33 cellular contexts compared by ENCODE assay signal in genomic region chr2:153497938-153498629, GRCh38. TPM values are rescaled to one million over a fixed set of nuclear protein-coding genes. Genes with fewer than 3 reads are reported as not detected.
A peak's percentile ranks its signal among the peaks of the same experiment; 100 is the strongest.
DNase-seq lines count a peak whose midpoint lies in the region; ATAC-seq and TF ChIP-seq lines count a peak whose summit lies in the region.
"Had no signal": no experiment of that assay in that cellular context is flagged by ENCODE, and none has a peak within 500 bp of the region (broad histone marks: within the 10 kb centered on the region; RNA-seq: fewer than 3 reads in every experiment).

No MANE protein-coding gene starts in this region.

- intact Hi-C loops in activated CD4-positive, alpha-beta memory T cell treated with anti-CD3 and anti-CD28 coated beads for 36 hours (cut with micrococcal nuclease) = no loop called here

- no peak overlapping the region for H3K4ac ChIP-seq in neuronal stem cell (ENCODE audit: low read length)

- peak overlapping the region; percentile 72 for H3K18ac ChIP-seq in neuronal stem cell (ENCODE audit: low read length)

- H3K9ac ChIP-seq in neuronal stem cell (ENCODE audit: low read depth, low read length, poor library complexity) = no peak overlapping the region
- H3K9ac ChIP-seq: GM23248 had no signal

- CTCF ChIA-PET in activated CD4-positive, alpha-beta memory T cell treated with anti-CD3 and anti-CD28 coated beads for 36 hours (lab: Charles Lee) = no interaction called here

- H3K27me3 ChIP-seq in neuronal stem cell (ENCODE audit: control insufficient read depth in 3 of 3, insufficient read depth in 3 of 3, low read depth in 1 of 3, low read length in 3 of 3) = no peaks in the 10 kb centered on the region
- H3K27me3 ChIP-seq: Peyer's patch had no signal

- peak; percentile 70 for TF ChIP-seq CTCF in C4-2B (conservative IDR thresholded peaks at IDR 0.05)

- H3K4me3 ChIP-seq in neuronal stem cell (ENCODE audit: low read length in 2 of 2) = no peak overlapping the region
- H3K4me3 ChIP-seq: gastroesophageal sphincter, GM23248, lower lobe of right lung, Peyer's patch, prostate gland had no signal

- no peaks in the 10 kb centered on the region for H3K4me1 Mint-ChIP-seq in activated CD4-positive, alpha-beta memory T cell treated with anti-CD3 and anti-CD28 coated beads for 36 hours (ENCODE audit: low read depth)
- H3K4me1 Mint-ChIP-seq: activated naive CD4-positive, alpha-beta T cell treated with anti-CD3 and anti-CD28 coated beads, Interleukin-2, amount 50 U/mL, for 24 hours; CD14-positive monocyte; naive thymus-derived CD4-positive, alpha-beta T cell had no signal

- no peak overlapping the region for H4K8ac ChIP-seq in neuronal stem cell (ENCODE audit: low read depth, low read length)

- no peaks in the 10 kb centered on the region for H3K27me3 Mint-ChIP-seq in activated CD4-positive, alpha-beta memory T cell treated with anti-CD3 and anti-CD28 coated beads for 36 hours
- H3K27me3 Mint-ChIP-seq: activated naive CD4-positive, alpha-beta T cell treated with anti-CD3 and anti-CD28 coated beads, Interleukin-2, amount 50 U/mL, for 24 hours had no signal

- H3K9me3 ChIP-seq in neuronal stem cell (replicated peaks in 1 of 2; ENCODE audit: control insufficient read depth in 2 of 2, insufficient read depth in 1 of 2, low read depth in 1 of 2, low read length in 2 of 2) = no peaks in the 10 kb centered on the region
- H3K9me3 ChIP-seq: gastroesophageal sphincter, lower lobe of right lung, Peyer's patch, prostate gland had no signal

- peak; percentile 49 for DNase-seq in A172 (ENCODE audit: low spot score)
- peak; percentile 66 for DNase-seq in NCI-H69 (lab: John Stamatoyannopoulos, UW)
- no peak for DNase-seq in neuronal stem cell (ENCODE audit: low spot score)
- no peak for DNase-seq in activated CD4-positive, alpha-beta memory T cell treated with anti-CD3 and anti-CD28 coated beads for 36 hours
- no peak for DNase-seq in activated CD4-positive, alpha-beta T cell treated with anti-CD3 and anti-CD28 coated beads for 1 hour
- DNase-seq in left lobe of liver (ENCODE audit: low spot score) = no peak
- DNase-seq: activated CD4-positive, alpha-beta T cell treated with anti-CD3 and anti-CD28 coated beads for 48 hours; activated CD8-positive, alpha-beta memory T cell treated with anti-CD3 and anti-CD28 coated beads for 24 hours; activated T-cell treated with anti-CD3 and anti-CD28 coated beads for 4 hours; anterior cingulate cortex; Calu3; DND-41; effector CD4-positive, alpha-beta T cell; GF-D8; GM23248; lower lobe of right lung; naive thymus-derived CD4-positive, alpha-beta T cell; NCI-H1417; NCI-H524 treated with DMSO at 0.1 percent for 48 hours; nucleus accumbens; Peyer's patch; SHP77 treated with DMSO at 0.1 percent for 48 hours; stimulated activated CD4-positive, alpha-beta T cell treated with anti-CD3 and anti-CD28 coated beads, Interleukin-4, amount 100 ng/mL, for 4 hours; substantia nigra; T-helper 9 cell; WERI-Rb-1 had no signal

- H2BK15ac ChIP-seq in neuronal stem cell (ENCODE audit: low read length) = no peak overlapping the region

- peak overlapping the region; percentile 34 for H3K23ac ChIP-seq in neuronal stem cell (ENCODE audit: low read depth, low read length, poor library complexity)

- no peaks in the 10 kb centered on the region for H3K9me3 Mint-ChIP-seq in activated CD4-positive, alpha-beta memory T cell treated with anti-CD3 and anti-CD28 coated beads for 36 hours
- H3K9me3 Mint-ChIP-seq: activated naive CD4-positive, alpha-beta T cell treated with anti-CD3 and anti-CD28 coated beads, Interleukin-2, amount 50 U/mL, for 24 hours; activated T-helper 2 cell treated with anti-CD3 and anti-CD28 coated beads, Interferon-gamma antibody, Interleukin-2, Interleukin-4, amounts not matched to agents 10 μg/mL and 5 μg/mL and 100 μg/mL, durations not matched to agents 14 hours and 24 hours and 36 hours; naive thymus-derived CD4-positive, alpha-beta T cell had no signal

- H2BK12ac ChIP-seq in neuronal stem cell (ENCODE audit: low read length) = no peak overlapping the region

- H3K4me3 Mint-ChIP-seq in activated CD4-positive, alpha-beta memory T cell treated with anti-CD3 and anti-CD28 coated beads for 36 hours = no peak overlapping the region
- H3K4me3 Mint-ChIP-seq: activated naive CD4-positive, alpha-beta T cell treated with anti-CD3 and anti-CD28 coated beads, Interleukin-2, amount 50 U/mL, for 24 hours; CD14-positive monocyte; naive thymus-derived CD4-positive, alpha-beta T cell had no signal

- H3K36me3 ChIP-seq in neuronal stem cell (replicated peaks in 1 of 2; ENCODE audit: control insufficient read depth in 2 of 2, insufficient read depth in 2 of 2, low read length in 2 of 2) = no peaks in the 10 kb centered on the region
- H3K36me3 ChIP-seq: gastroesophageal sphincter, lower lobe of right lung, Peyer's patch, prostate gland, WERI-Rb-1 had no signal

- H2BK120ac ChIP-seq in neuronal stem cell (ENCODE audit: low read depth, low read length) = no peak overlapping the region

- H2AFZ ChIP-seq in neuronal stem cell (ENCODE audit: low read length) = no peak overlapping the region
- H2AFZ ChIP-seq: GM23248 had no signal

- H3K79me1 ChIP-seq in neuronal stem cell (ENCODE audit: low read depth, low read length) = no peaks in the 10 kb centered on the region

- no peak overlapping the region for H2BK5ac ChIP-seq in neuronal stem cell (ENCODE audit: low read length)

- H4K91ac ChIP-seq in neuronal stem cell (ENCODE audit: low read depth, low read length, poor library complexity) = no peak overlapping the region

- H3K14ac ChIP-seq in neuronal stem cell (ENCODE audit: low read length) = no peak overlapping the region

- POLR2A ChIA-PET in activated CD4-positive, alpha-beta memory T cell treated with anti-CD3 and anti-CD28 coated beads for 36 hours (lab: Charles Lee) = no interaction called here

- peak overlapping the region; percentile 42 for H2AK5ac ChIP-seq in neuronal stem cell (ENCODE audit: low read depth, low read length)

- H3K27ac Mint-ChIP-seq in activated CD4-positive, alpha-beta memory T cell treated with anti-CD3 and anti-CD28 coated beads for 36 hours = no peak overlapping the region
- H3K27ac Mint-ChIP-seq: activated naive CD4-positive, alpha-beta T cell treated with anti-CD3 and anti-CD28 coated beads, Interleukin-2, amount 50 U/mL, for 24 hours; activated T-helper 2 cell treated with anti-CD3 and anti-CD28 coated beads, Interferon-gamma antibody, Interleukin-2, Interleukin-4, amounts not matched to agents 10 μg/mL and 5 μg/mL and 100 μg/mL, durations not matched to agents 14 hours and 24 hours and 36 hours; CD14-positive monocyte; naive thymus-derived CD4-positive, alpha-beta T cell had no signal

- H3K4me1 ChIP-seq in neuronal stem cell (ENCODE audit: control insufficient read depth in 2 of 2, insufficient read depth in 1 of 2, low read depth in 1 of 2, low read length in 2 of 2) = no peaks in the 10 kb centered on the region
- H3K4me1 ChIP-seq: gastroesophageal sphincter, lower lobe of right lung, Peyer's patch, prostate gland had no signal

- no peaks in the 10 kb centered on the region for H3K36me3 Mint-ChIP-seq in activated CD4-positive, alpha-beta memory T cell treated with anti-CD3 and anti-CD28 coated beads for 36 hours
- H3K36me3 Mint-ChIP-seq: activated naive CD4-positive, alpha-beta T cell treated with anti-CD3 and anti-CD28 coated beads, Interleukin-2, amount 50 U/mL, for 24 hours; CD14-positive monocyte; naive thymus-derived CD4-positive, alpha-beta T cell had no signal

- no peak for ATAC-seq in left lobe of liver
- ATAC-seq: gastroesophageal sphincter; lower lobe of right lung; naive thymus-derived CD4-positive, alpha-beta T cell had no signal

- H3K4me2 ChIP-seq in neuronal stem cell (ENCODE audit: insufficient read depth, low read length, poor library complexity, severe bottlenecking) = no peak overlapping the region

- no CpG with 5 or more reads among the region's 14 CpGs for WGBS in neuronal stem cell (ENCODE audit: extremely low coverage in 2 of 2, insufficient read length in 2 of 2, insufficient replicate concordance in 1 of 2), 2 donors

- no peak overlapping the region for H3K27ac ChIP-seq in C4-2B
- no peak overlapping the region for H3K27ac ChIP-seq in neuronal stem cell (replicated peaks; ENCODE audit: low read length)
- H3K27ac ChIP-seq: gastroesophageal sphincter, GM23248, lower lobe of right lung, Peyer's patch, prostate gland, WERI-Rb-1 had no signal

RNA-seq across cellular contexts. Expression of gene RPRM, which starts 19.5 kb away (rescaled TPM):
- total RNA-seq in A172 (2014; rRNA removed; shearing (Covaris generic)) = not detected in 2 replicates
- polyA plus RNA-seq in neuronal stem cell (2013, experiment 1 of 2) = 1.2 TPM
- polyA plus RNA-seq in neuronal stem cell (2013, experiment 2 of 2) = 1.2 TPM
- total RNA-seq in activated CD4-positive, alpha-beta memory T cell treated with anti-CD3 and anti-CD28 coated beads for 36 hours = not detected
- not detected for total RNA-seq in left lobe of liver
- total RNA-seq: activated T-helper 2 cell treated with anti-CD3 and anti-CD28 coated beads, Interferon-gamma antibody, Interleukin-2, Interleukin-4, amounts not matched to agents 10 μg/mL and 5 μg/mL and 100 μg/mL, durations not matched to agents 14 hours and 24 hours and 36 hours; fibroblast of lung; GM23248 had no signal
- polyA plus RNA-seq: CD14-positive monocyte, fibroblast of lung, GM23248 had no signal

Comparison
In these comparisons a context has a peak if more than half of its experiments do, and no peak if none do; other contexts are left out.
1. DNase-seq: peak in A172 (single experiment) and NCI-H69 (single experiment); none in neuronal stem cell (single experiment), activated CD4-positive, alpha-beta memory T cell treated with anti-CD3 and anti-CD28 coated beads for 36 hours (single experiment), activated CD4-positive, alpha-beta T cell treated with anti-CD3 and anti-CD28 coated beads for 1 hour (single experiment) and left lobe of liver (single experiment).